ENCODE assay signal across 8 cellular contexts in genomic region chr7:136874393-136875032, GRCh38. TPM values are rescaled to one million over a fixed set of nuclear protein-coding genes. Genes with fewer than 3 reads are reported as not detected.
DNase-seq lines count a peak whose midpoint lies in the region; ATAC-seq, FAIRE-seq and TF ChIP-seq lines count a peak whose summit lies in the region.

No MANE protein-coding gene starts in this region.

- no peak for ATAC-seq in T-cell (replicated peaks in 1 of 4)

- H3K4me1 Mint-ChIP-seq in H9 (peaks cover 40 to 51% of the 10 kb centered on the region in 2 experiments), T-cell (no peaks in the 10 kb centered on the region)

- no peaks in the 10 kb centered on the region; a peak in 2 of 5 replicates for H3K9me3 Mint-ChIP-seq in H9
- H3K9me3 Mint-ChIP-seq in T-cell: no peaks in the 10 kb centered on the region

- no peaks in the 10 kb centered on the region for H3K79me1 ChIP-seq in H9 (ENCODE audit: insufficient read depth, low read depth, low read length, poor library complexity, severe bottlenecking)

- H3K36me3 ChIP-seq in hepatocyte (replicated peaks; ENCODE audit: insufficient read depth, low read depth) (no peaks in the 10 kb centered on the region), kidney (ENCODE audit: control insufficient read depth in 1 of 2, insufficient read depth in 2 of 2, low read length in 2 of 2) (no peaks in the 10 kb centered on the region)

- intact Hi-C loops in kidney (cut with DNase I): no loop called here

- no peak overlapping the region for H3K4me3 Mint-ChIP-seq in H9
- H3K4me3 Mint-ChIP-seq in T-cell: no peak overlapping the region

- DNase-seq in AG09319 (ENCODE audit: extremely low read depth, low read depth) (no peak), H9 (no peak), SK-N-DZ (ENCODE audit: low spot score) (peak; percentile 49), hepatocyte (ENCODE audit: low spot score) (peak; percentile 11), T-cell (no peak), GDM1 (lab: John Stamatoyannopoulos, UW) (no peak), kidney (no peak), epidermal melanocyte (ENCODE audit: insufficient read length, low spot score) (no peak)

- H3K27ac Mint-ChIP-seq in H9: no peak overlapping the region
- no peak overlapping the region for H3K27ac Mint-ChIP-seq in T-cell

- TF ChIP-seq CTCF in AG09319 (IDR thresholded peaks at IDR 0.05; ENCODE audit: low read depth, low read length) (peak; percentile 35), H9 (conservative IDR thresholded peaks at IDR 0.05) (peak; percentile 71), hepatocyte (IDR thresholded peaks at IDR 0.05; ENCODE audit: poor library complexity) (peak; percentile 55), kidney (IDR thresholded peaks at IDR 0.05; ENCODE audit: borderline replicate concordance, extremely low read depth, insufficient read depth) (no peak)

- H3K9me3 ChIP-seq in H9 (ENCODE audit: control insufficient read depth, low read depth, low read length) (no peaks in the 10 kb centered on the region), hepatocyte (ENCODE audit: low read depth) (no peaks in the 10 kb centered on the region), kidney (ENCODE audit: control insufficient read depth in 1 of 2, low read length in 2 of 2) (no peaks in the 10 kb centered on the region)

- no peak overlapping the region for H3K4me3 ChIP-seq in hepatocyte
- H3K4me3 ChIP-seq in kidney (ENCODE audit: low read length in 2 of 2): no peak overlapping the region

- H2AK5ac ChIP-seq in H9 (ENCODE audit: insufficient read length, low read length): no peak overlapping the region

- H3K18ac ChIP-seq in H9 (ENCODE audit: insufficient read length, low read depth, low read length): no peak overlapping the region

- H4K20me1 ChIP-seq in H9 (ENCODE audit: control insufficient read depth, insufficient read depth, insufficient read length): no peaks in the 10 kb centered on the region
- H4K20me1 ChIP-seq in hepatocyte (ENCODE audit: insufficient read depth, poor library complexity, severe bottlenecking): no peaks in the 10 kb centered on the region

- H3K27ac ChIP-seq in H9 (ENCODE audit: insufficient read length, low read depth, low read length) (no peak overlapping the region), hepatocyte (no peak overlapping the region), kidney (ENCODE audit: low read depth in 2 of 2, low read length in 2 of 2) (no peak overlapping the region)

- no peak overlapping the region for H4K5ac ChIP-seq in H9 (ENCODE audit: insufficient read length, low read depth, low read length)

- H3K36me3 Mint-ChIP-seq in H9 (ENCODE audit: insufficient read depth in 1 of 3, low read depth in 3 of 3) (no peaks in the 10 kb centered on the region), T-cell (no peaks in the 10 kb centered on the region)

- H3K4ac ChIP-seq in H9 (ENCODE audit: low read depth, low read length): no peak overlapping the region

- H2BK15ac ChIP-seq in H9 (ENCODE audit: low read depth, low read length): no peak overlapping the region

- H3K79me2 ChIP-seq in H9 (ENCODE audit: insufficient read depth, low read length) (no peaks in the 10 kb centered on the region), hepatocyte (no peaks in the 10 kb centered on the region)

- no peak overlapping the region for H3K23ac ChIP-seq in H9 (ENCODE audit: insufficient read length, low read depth, low read length)

- H2AFZ ChIP-seq in H9 (ENCODE audit: low read length): no peak overlapping the region
- no peak overlapping the region for H2AFZ ChIP-seq in hepatocyte

- H4K8ac ChIP-seq in H9 (replicated peaks; ENCODE audit: insufficient read length, low read depth, low read length): no peak overlapping the region

- H2BK120ac ChIP-seq in H9 (ENCODE audit: low read depth, low read length, poor library complexity, severe bottlenecking): no peak overlapping the region

- no peak overlapping the region for H3K9ac ChIP-seq in H9 (ENCODE audit: extremely low read depth, insufficient read length, low read length)
- no peak overlapping the region for H3K9ac ChIP-seq in kidney (ENCODE audit: low read length in 2 of 2)

- no peak overlapping the region for H3K14ac ChIP-seq in H9 (ENCODE audit: insufficient read depth, low read length)

- FAIRE-seq in kidney (lab: Jason Lieb, UNC): no peak

- no peaks in the 10 kb centered on the region for H3K9me2 ChIP-seq in hepatocyte (replicated peaks; ENCODE audit: insufficient read depth)

- no peak overlapping the region for H2BK20ac ChIP-seq in H9 (ENCODE audit: low read depth, low read length, poor library complexity, severe bottlenecking)

- H3K23me2 ChIP-seq in H9 (ENCODE audit: insufficient read length, low read depth, low read length, poor library complexity, severe bottlenecking): peaks cover 18% of the 10 kb centered on the region

- no CpG with 5 or more reads among the region's 2 CpGs for WGBS in H9 (ENCODE audit: extremely low coverage, insufficient read length, low lambda C conversion rate)
- WGBS in hepatocyte (ENCODE audit: low lambda C conversion rate, missing lambda C conversion rate): 32% methylated on average over 2 of the region's 2 CpGs

- CTCF ChIA-PET in T-cell (lab: Charles Lee): interaction anchor here in 1 of 2 donors (0.6 to 0.7 kb wide), 2 partner anchors 13 to 1752 kb away, joined by 3 to 6 read pairs; no protein-coding TSS in a partner anchor

- no peak overlapping the region for H3T11ph ChIP-seq in H9 (ENCODE audit: low read length)

- no peak overlapping the region for H2BK5ac ChIP-seq in H9 (ENCODE audit: insufficient read length, low read length)

- POLR2A ChIA-PET in T-cell (lab: Charles Lee): interaction anchor here in 1 of 2 donors (0.6 kb wide), 1 partner anchor 68 kb away, joined by 5 read pairs; no protein-coding TSS in a partner anchor

- no peak overlapping the region for H3K56ac ChIP-seq in H9 (ENCODE audit: insufficient read length, low read depth, low read length)

- H3K4me1 ChIP-seq in H9 (ENCODE audit: insufficient read depth, low read length): no peaks in the 10 kb centered on the region; the same call in 1 of the 2 replicates
- peaks cover 11% of the 10 kb centered on the region for H3K4me1 ChIP-seq in hepatocyte (ENCODE audit: insufficient read depth)
- H3K4me1 ChIP-seq in kidney (ENCODE audit: control insufficient read depth in 1 of 2, insufficient read depth in 1 of 2, low read depth in 1 of 2, low read length in 2 of 2): no peaks in the 10 kb centered on the region

- H3K27me3 ChIP-seq in H9 (ENCODE audit: insufficient read depth, low read length) (peaks cover 32% of the 10 kb centered on the region), hepatocyte (peaks cover 42% of the 10 kb centered on the region)

- H3K27me3 Mint-ChIP-seq in H9 (ENCODE audit: low read depth) (peaks cover 49% of the 10 kb centered on the region), T-cell (peaks cover 13 to 23% of the 10 kb centered on the region in 2 donors)

- H4K91ac ChIP-seq in H9 (ENCODE audit: insufficient read length, low read depth, low read length): no peak overlapping the region

- no peak overlapping the region for H2BK12ac ChIP-seq in H9 (ENCODE audit: insufficient read length, low read depth, low read length)

- no peak overlapping the region for H3K4me2 ChIP-seq in H9 (ENCODE audit: insufficient read depth, insufficient read length, low read length)
- no peak overlapping the region for H3K4me2 ChIP-seq in hepatocyte

RNA-seq across cellular contexts. Expression of gene CHRM2, which starts 6.1 kb away (rescaled TPM):
- not detected in 2 replicates for total RNA-seq in H9 (2021)
- polyA plus RNA-seq in SK-N-DZ (2014; cell fraction: cytosol; rRNA removed): 3.2 and 3.7 TPM in 2 replicates
- 6.4 and 9.6 TPM in 2 replicates for polyA plus RNA-seq in SK-N-DZ (2014; cell fraction: nucleus; rRNA removed)
- 5.3 and 7.5 TPM in 2 replicates for total RNA-seq in hepatocyte
- polyA plus RNA-seq in hepatocyte: 2.3 and 3.4 TPM in 2 replicates
- total RNA-seq in T-cell: under 1 TPM in 2 of 5 donors, not detected in 3; 0.09 to 0.10 TPM
- total RNA-seq in kidney: not detected
- polyA plus RNA-seq in kidney (ENCODE audit: insufficient read depth, low read depth, low replicate concordance): not detected

Comparison
In these comparisons a context has a peak if more than half of its experiments do, and no peak if none do; other contexts are left out.
1. DNase-seq: peak in SK-N-DZ (single experiment) and hepatocyte (single experiment); none in AG09319 (single experiment), H9 (single experiment), T-cell (0 of 34), GDM1 (single experiment), kidney (single experiment) and epidermal melanocyte (single experiment).